15 cellular contexts compared by ENCODE assay signal in genomic region chr1:20710450-20711284, GRCh38. TPM values are rescaled to one million over a fixed set of nuclear protein-coding genes. Genes with fewer than 3 reads are reported as not detected.
A peak's percentile ranks its signal among the peaks of the same experiment; 100 is the strongest.
DNase-seq lines count a peak whose midpoint lies in the region; TF ChIP-seq lines count a peak whose summit lies in the region.
"Had no signal": no experiment of that assay in that cellular context is flagged by ENCODE, and none has a peak within 500 bp of the region (broad histone marks: within the 10 kb centered on the region; RNA-seq: fewer than 3 reads in every experiment).

No MANE protein-coding gene starts in this region.

- no peaks in the 10 kb centered on the region for H3K79me2 ChIP-seq in neural progenitor cell (ENCODE audit: low read depth)
- H3K79me2 ChIP-seq in GM23248 (ENCODE audit: insufficient read depth): no peaks in the 10 kb centered on the region

- no peaks in the 10 kb centered on the region for H3K9me3 Mint-ChIP-seq in neural progenitor cell
- H3K9me3 Mint-ChIP-seq: CD4-positive, alpha-beta T cell had no signal

- 59 to 66% methylated on average over 17 to 18 of the region's 18 CpGs for WGBS in GM23248 (ENCODE audit: low coverage in 1 of 2, low lambda C conversion rate in 2 of 2, missing lambda C conversion rate in 2 of 2), 2 experiments

- H3K27ac Mint-ChIP-seq in neural progenitor cell: peak overlapping the region; percentile 53
- H3K27ac Mint-ChIP-seq: CD4-positive, alpha-beta T cell had no signal

- H2AFZ ChIP-seq in neural progenitor cell (replicated peaks) (no peak overlapping the region), GM23248 (no peak overlapping the region)

- H3K36me3 Mint-ChIP-seq in neural progenitor cell: no peaks in the 10 kb centered on the region

- in situ Hi-C loops in GM23248 (cut with MboI): no loop called here

- no peaks in the 10 kb centered on the region for H3K9me3 ChIP-seq in neural progenitor cell (ENCODE audit: low read depth)
- H3K9me3 ChIP-seq in GM23248 (ENCODE audit: low read depth): no peaks in the 10 kb centered on the region
- H3K9me3 ChIP-seq: SJSA1 had no signal

- no peaks in the 10 kb centered on the region for H3K9me2 ChIP-seq in GM23248 (ENCODE audit: insufficient read depth)

- peaks cover 27% of the 10 kb centered on the region for H3K4me1 Mint-ChIP-seq in neural progenitor cell

- H3K27me3 Mint-ChIP-seq in neural progenitor cell (ENCODE audit: insufficient read depth, low read depth): peaks cover 6% of the 10 kb centered on the region

- no peak overlapping the region for H3K4me3 ChIP-seq in neural progenitor cell
- H3K4me3 ChIP-seq in GM23248: no peak overlapping the region
- H3K4me3 ChIP-seq: SJSA1 had no signal

- no peaks in the 10 kb centered on the region for H3K36me3 ChIP-seq in neural progenitor cell
- no peaks in the 10 kb centered on the region for H3K36me3 ChIP-seq in GM23248 (ENCODE audit: low read depth)
- H3K36me3 ChIP-seq: SJSA1 had no signal

- peak; percentile 23 for DNase-seq in NCI-H2171 treated with DMSO at 0.1 percent for 48 hours (lab: John Stamatoyannopoulos, UW)
- DNase-seq in NCI-H2171 (lab: John Stamatoyannopoulos, UW): no peak
- peak; percentile 71 for DNase-seq in NCI-H1092 treated with DMSO at 0.1 percent for 48 hours (lab: John Stamatoyannopoulos, UW)
- no peak for DNase-seq in neural progenitor cell (ENCODE audit: low spot score)
- no peak for DNase-seq in GM23248
- no peak for DNase-seq in putamen (ENCODE audit: low spot score)
- no peak for DNase-seq in iPS-NIHi11 (ENCODE audit: low spot score)
- DNase-seq: CD4-positive, alpha-beta T cell; GF-D8; NCI-H2081; NCI-H510A treated with DMSO at 0.1 percent for 48 hours; RPMI8226 had no signal

- H3K27ac ChIP-seq in cingulate gyrus (ENCODE audit: low read depth, low read length) (peak overlapping the region; percentile 69), neural progenitor cell (no peak overlapping the region), GM23248 (no peak overlapping the region)
- H3K27ac ChIP-seq: KMS-11, SJSA1 had no signal

- H4K20me1 ChIP-seq in neural progenitor cell (ENCODE audit: low read depth): no peaks in the 10 kb centered on the region
- no peaks in the 10 kb centered on the region for H4K20me1 ChIP-seq in GM23248 (ENCODE audit: insufficient read depth)

- no peak overlapping the region for H3K9ac ChIP-seq in neural progenitor cell
- no peak overlapping the region for H3K9ac ChIP-seq in GM23248
- H3K9ac ChIP-seq: KMS-11 had no signal

- H3K4me2 ChIP-seq in neural progenitor cell (no peak overlapping the region), GM23248 (ENCODE audit: unreplicated experiment) (no peak overlapping the region)
- H3K4me2 ChIP-seq: KMS-11 had no signal

- no peaks in the 10 kb centered on the region for H3F3A ChIP-seq in neural progenitor cell (ENCODE audit: low read depth)
- H3F3A ChIP-seq in GM23248 (ENCODE audit: insufficient read depth): no peaks in the 10 kb centered on the region

- TF ChIP-seq CTCF in neural progenitor cell (IDR thresholded peaks at IDR 0.05): no peak

- peak overlapping the region; percentile 63 for H3K4me3 Mint-ChIP-seq in neural progenitor cell
- H3K4me3 Mint-ChIP-seq: CD4-positive, alpha-beta T cell had no signal

- H3K4me1 ChIP-seq in neural progenitor cell (no peaks in the 10 kb centered on the region), GM23248 (ENCODE audit: insufficient read depth) (no peaks in the 10 kb centered on the region)

- H3K27me3 ChIP-seq in neural progenitor cell: no peaks in the 10 kb centered on the region
- H3K27me3 ChIP-seq in GM23248 (replicated peaks; ENCODE audit: insufficient read depth): no peaks in the 10 kb centered on the region
- H3K27me3 ChIP-seq: SJSA1 had no signal

RNA-seq across cellular contexts. Expression of gene KIF17, which starts 7.1 kb away (rescaled TPM):
- total RNA-seq in neural progenitor cell (ENCODE audit: low replicate concordance): 2.2 and 4.0 TPM in 2 replicates
- total RNA-seq in GM23248 (2014; rRNA removed; shearing (Covaris generic)): 0.11 TPM in 1 of 2 replicates, not detected in the other
- polyA plus RNA-seq in GM23248 (2016; fragmentation: Nextera tagmentation; extraction: Ambion mirVana): 0.10 and 0.31 TPM in 2 replicates
- total RNA-seq: CD4-positive, alpha-beta T cell had no signal

RNA-seq across cellular contexts. Expression of gene SH2D5, which starts 21.8 kb away (rescaled TPM):
- total RNA-seq in neural progenitor cell (ENCODE audit: low replicate concordance): 5.1 and 7.7 TPM in 2 replicates
- 1.0 and 1.4 TPM in 2 replicates for total RNA-seq in GM23248 (2014; rRNA removed; shearing (Covaris generic))
- polyA plus RNA-seq in GM23248 (2016; fragmentation: Nextera tagmentation; extraction: Ambion mirVana): 0.43 and 1.1 TPM in 2 replicates

RNA-seq across cellular contexts. Expression of gene DDOST, which starts 49.5 kb away (rescaled TPM):
- 151 and 234 TPM in 2 replicates for total RNA-seq in neural progenitor cell (ENCODE audit: low replicate concordance)
- 354 and 356 TPM in 2 replicates for total RNA-seq in GM23248 (2014; rRNA removed; shearing (Covaris generic))
- polyA plus RNA-seq in GM23248 (2016; fragmentation: Nextera tagmentation; extraction: Ambion mirVana): 348 and 359 TPM in 2 replicates

Comparison
In these comparisons a context has a peak if more than half of its experiments do, and no peak if none do; other contexts are left out.
1. DNase-seq: peak in NCI-H2171 treated with DMSO at 0.1 percent for 48 hours (single experiment) and NCI-H1092 treated with DMSO at 0.1 percent for 48 hours (single experiment); none in NCI-H2171 (single experiment), neural progenitor cell (single experiment), GM23248 (single experiment), putamen (single experiment) and iPS-NIHi11 (single experiment).